ENCODE assay signal across 8 cellular contexts in the genomic region with DNA sequence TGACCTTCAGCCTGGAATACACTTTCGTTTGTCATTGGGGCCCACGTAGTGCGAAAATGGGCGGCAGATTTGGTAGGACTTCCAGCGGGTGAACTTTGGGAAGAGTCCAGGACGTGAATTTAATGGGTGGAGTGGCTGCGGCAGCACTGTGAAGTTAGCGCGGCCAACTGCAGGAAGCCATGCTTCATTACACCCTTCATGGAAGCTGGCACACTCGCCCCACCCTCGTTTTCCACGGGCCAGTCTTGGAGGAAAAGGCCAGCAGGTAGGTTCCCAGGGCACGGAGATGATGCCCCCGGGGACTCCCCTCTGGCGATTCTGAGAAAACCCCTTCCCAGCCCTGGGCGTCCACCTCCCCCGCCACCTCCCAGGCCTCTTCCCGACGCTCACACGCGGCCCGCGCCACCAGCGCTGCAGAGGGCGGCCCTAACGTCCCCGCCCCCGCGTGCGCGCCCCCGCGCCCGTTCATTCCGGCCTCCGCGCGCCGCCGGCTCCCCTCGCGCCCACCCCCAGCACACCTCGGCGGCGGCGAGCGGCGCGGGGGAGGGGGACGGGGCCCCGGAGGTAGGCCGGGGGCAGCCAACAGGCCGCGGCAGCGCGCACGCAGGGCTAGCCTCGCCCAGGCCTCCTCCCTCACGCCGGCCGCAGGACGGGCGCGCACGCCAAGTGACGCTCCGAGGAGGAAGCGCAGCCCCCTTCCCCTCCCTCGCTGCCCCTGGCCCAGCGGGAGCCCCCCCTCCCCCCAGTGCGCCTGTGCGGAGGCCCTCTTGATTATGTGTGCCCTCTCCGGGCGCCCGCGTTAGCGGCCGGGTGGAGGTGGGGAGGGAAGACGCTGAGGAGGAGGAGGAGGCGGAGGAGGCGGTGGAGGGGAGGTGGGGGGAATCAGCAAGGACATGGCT. TPM values are rescaled to one million over a fixed set of nuclear protein-coding genes. Genes with fewer than 3 reads are reported as not detected.
DNase-seq lines count a peak whose midpoint lies in the region; ATAC-seq, FAIRE-seq and TF ChIP-seq lines count a peak whose summit lies in the region.

A gene (plus strand): TSS at position 656 of the 899 bp plus-strand sequence. CDS start 413 bp downstream, outside the sequence.

- peaks cover 0 to 1% of the 10 kb centered on the region in 2 experiments for H3K36me3 ChIP-seq in keratinocyte (ENCODE audit: control insufficient read depth in 2 of 2, extremely low read depth in 1 of 2, insufficient read depth in 2 of 2, low read length in 2 of 2)

- H3K9me1 ChIP-seq in keratinocyte (ENCODE audit: control insufficient read depth, extremely low read depth, insufficient read depth, low read length), result no peaks in the 10 kb centered on the region

- dilution Hi-C loops in keratinocyte (cut with MboI; ENCODE audit: extremely low pct_ligation_motif_present, low sequenced_read_pairs), result no loop called here

- H3K9me3 Mint-ChIP-seq in central memory CD8-positive, alpha-beta T cell, result no peaks in the 10 kb centered on the region

- H3K4me2 ChIP-seq in keratinocyte (ENCODE audit: control insufficient read depth, extremely low read depth, insufficient read depth, low read depth, low read length), result peak within 1 kb of the TSS; percentile 98

- H3K27me3 ChIP-seq in keratinocyte (ENCODE audit: control insufficient read depth, extremely low read depth, insufficient read depth, low read length), result no peaks in the 10 kb centered on the region

- POLR2A ChIA-PET in AG04449 (lab: Yijun Ruan, JAX), result interaction anchor here (0.6 kb wide), 1 partner anchor 8 kb away, joined by 3 read pairs; a partner anchor contains a TSS

- peak within 1 kb of the TSS; percentile 96 for H3K9ac ChIP-seq in keratinocyte (ENCODE audit: control insufficient read depth, extremely low read depth, insufficient read depth, low read length)

- peaks cover 2% of the 10 kb centered on the region for H4K20me1 ChIP-seq in keratinocyte (ENCODE audit: control insufficient read depth, extremely low read depth, insufficient read depth, low read length)

- H3K79me2 ChIP-seq in keratinocyte (ENCODE audit: control insufficient read depth, insufficient read depth, low read length), result peaks cover 32% of the 10 kb centered on the region

- peak within 1 kb of the TSS; percentile 67 for H2AFZ ChIP-seq in keratinocyte (ENCODE audit: control insufficient read depth, low read length)

- peak within 1 kb of the TSS; percentile 85 for H3K4me3 Mint-ChIP-seq in central memory CD8-positive, alpha-beta T cell

- H3K9me3 ChIP-seq in keratinocyte (ENCODE audit: control insufficient read depth, low read depth, low read length), result no peaks in the 10 kb centered on the region

- peak within 1 kb of the TSS; percentile 76 for H3K4me3 ChIP-seq in AG04449 (ENCODE audit: low read depth, low read length)
- peak within 1 kb of the TSS; percentile 64 to 74 (median 71) for H3K4me3 ChIP-seq in keratinocyte (ENCODE audit: control insufficient read depth in 2 of 3, extremely low read depth in 1 of 3, insufficient read depth in 2 of 3, low read depth in 1 of 3, low read length in 3 of 3)

- H3K27me3 Mint-ChIP-seq in central memory CD8-positive, alpha-beta T cell, result no peaks in the 10 kb centered on the region

- TF ChIP-seq CTCF in AG04449 (IDR thresholded peaks at IDR 0.05; ENCODE audit: insufficient read depth, low read length, missing control alignments) (peak; percentile 35), keratinocyte (optimal IDR thresholded peaks at IDR 0.05 in 1 of 3, IDR thresholded peaks at IDR 0.05 in 1 of 3, conservative IDR thresholded peaks at IDR 0.05 in 1 of 3; ENCODE audit: extremely low read depth in 1 of 3, insufficient read depth in 2 of 3, low read length in 3 of 3) (peak; percentile 4 to 45 (median 35))

- ATAC-seq in GM18867 (IDR thresholded peaks at IDR 0.05; ENCODE audit: unreplicated experiment), result peak; percentile 89
- ATAC-seq in HG03097 (IDR thresholded peaks at IDR 0.05; ENCODE audit: low FRiP score, unreplicated experiment), result peak; percentile 85
- peak; percentile 84 for ATAC-seq in central memory CD8-positive, alpha-beta T cell (replicated peaks; ENCODE audit: extremely low read depth, poor library complexity, severe bottlenecking)

- peak within 1 kb of the TSS; percentile 79 for H3K27ac Mint-ChIP-seq in central memory CD8-positive, alpha-beta T cell (ENCODE audit: low read depth)

- CTCF ChIA-PET in AG04449 (lab: Yijun Ruan, JAX), result interaction anchor here (0.9 to 1.4 kb wide), 2 partner anchors 191 to 198 kb away, joined by 3 to 5 read pairs; no protein-coding TSS in a partner anchor

- no peak for DNase-seq in AG04449 (ENCODE audit: low read depth, low spot score)
- DNase-seq in NCI-H2227 treated with DMSO at 0.1 percent for 48 hours (lab: John Stamatoyannopoulos, UW), result peak; percentile 89
- DNase-seq in activated CD4-positive, CD25-positive, alpha-beta regulatory T cell (lab: John Stamatoyannopoulos, UW), result peak; percentile 80 to 97 (median 90)
- DNase-seq in central memory CD8-positive, alpha-beta T cell (ENCODE audit: low spot score in 2 of 2), result peak; percentile 79 to 90
- DNase-seq in keratinocyte (ENCODE audit: low read depth, low spot score), result no peak
- DNase-seq in stimulated activated CD4-positive, alpha-beta T cell treated with anti-CD3 and anti-CD28 coated beads, Interleukin-15, amount 100 ng/mL, for 1 hour (ENCODE audit: low read depth in 1 of 2, low spot score in 1 of 2), result peak; percentile 85 to 89

- H3K4me1 Mint-ChIP-seq in central memory CD8-positive, alpha-beta T cell, result peaks cover 25% of the 10 kb centered on the region

- peaks cover 18% of the 10 kb centered on the region for H3K36me3 Mint-ChIP-seq in central memory CD8-positive, alpha-beta T cell (ENCODE audit: insufficient read depth)

- FAIRE-seq in keratinocyte (lab: Jason Lieb, UNC), result no peak

- peaks cover 25% of the 10 kb centered on the region for H3K4me1 ChIP-seq in keratinocyte (ENCODE audit: control insufficient read depth, extremely low read depth, insufficient read depth, low read length)

- peak within 1 kb of the TSS; percentile 85 for H3K27ac ChIP-seq in keratinocyte (ENCODE audit: control insufficient read depth, insufficient read depth, low read length)

RNA-seq across cellular contexts. Expression of the gene that starts here (rescaled TPM):
- polyA plus RNA-seq in keratinocyte, result 26.6 to 40.2 TPM (median 35.8 TPM) in 3 replicates
- 12.0 TPM for polyA plus RNA-seq in keratinocyte (2011; ENCODE audit: low read depth)
- polyA plus RNA-seq in keratinocyte (2011; cell fraction: cytosol; rRNA removed), result 18.3 and 27.1 TPM in 2 replicates
- polyA plus RNA-seq in keratinocyte (2011; cell fraction: nucleus; rRNA removed), result 50.0 and 52.0 TPM in 2 replicates
- polyA plus RNA-seq in keratinocyte (2012; ENCODE audit: low replicate concordance), result 12.5 and 16.0 TPM in 2 replicates
- 59.7 to 78.6 TPM (median 63.3 TPM) in 3 replicates for polyA minus RNA-seq in keratinocyte
- 23.2 TPM for polyA minus RNA-seq in keratinocyte (2011; cell fraction: cytosol; rRNA and poly(A)+ RNA removed)
- 61.4 and 110 TPM in 2 replicates for polyA minus RNA-seq in keratinocyte (2011; cell fraction: nucleus; rRNA and poly(A)+ RNA removed)

Comparison
In these comparisons a context has a peak if more than half of its experiments do, and no peak if none do; other contexts are left out.
1. DNase-seq: peak in NCI-H2227 treated with DMSO at 0.1 percent for 48 hours (single experiment), activated CD4-positive, CD25-positive, alpha-beta regulatory T cell (4 of 4), central memory CD8-positive, alpha-beta T cell (2 of 2) and stimulated activated CD4-positive, alpha-beta T cell treated with anti-CD3 and anti-CD28 coated beads, Interleukin-15, amount 100 ng/mL, for 1 hour (2 of 2); none in AG04449 (single experiment) and keratinocyte (single experiment).
2. Peak in every context shown above with its lines, with median percentiles within 50 percentile points of each other: ATAC-seq.